Comparison of ENCODE assay signal across 1 cellular context in genomic region chr5:92927291-92927778, GRCh38.
TF ChIP-seq lines count a peak whose summit lies in the region.

No MANE protein-coding gene starts in this region.

TF ChIP-seq in HepG2, 621 proteins besides CTCF, POLR2A, EP300 and RAD21 (continued from another document and continues in another):
- TF ChIP-seq ZNF792 (CRISPR knock-in tag; IDR thresholded peaks at IDR 0.05) (peak; percentile 88), ZNF616 (CRISPR knock-in tag; IDR thresholded peaks at IDR 0.05; ENCODE audit: low read depth) (no peak), SMARCC2 (IDR thresholded peaks at IDR 0.05) (0 out of 2 replicates have a peak, but pooled peaks have one; percentile 57), ZNF670 (CRISPR knock-in tag; IDR thresholded peaks at IDR 0.05; ENCODE audit: borderline replicate concordance) (no peak), RNF2 (conservative IDR thresholded peaks at IDR 0.05; ENCODE audit: low read depth) (no peak), FOXP1 (IDR thresholded peaks at IDR 0.05) (peak; percentile 92), FOXP1 (CRISPR knock-in tag; IDR thresholded peaks at IDR 0.05) (peak; percentile 95), CHCHD3 (CRISPR knock-in tag; IDR thresholded peaks at IDR 0.05) (no peak), ZNF121 (CRISPR knock-in tag; IDR thresholded peaks at IDR 0.05) (peak; percentile 50; the same call in 1 of the 2 replicates), LCORL (IDR thresholded peaks at IDR 0.05) (peak; percentile 69; the same call in 1 of the 2 replicates), LCORL (CRISPR knock-in tag; IDR thresholded peaks at IDR 0.05) (peak; percentile 92), ZNF737 (CRISPR knock-in tag; IDR thresholded peaks at IDR 0.05; ENCODE audit: borderline replicate concordance) (no peak), POLR2G (IDR thresholded peaks at IDR 0.05; ENCODE audit: low read depth, low read length) (0 out of 2 replicates have a peak, but pooled peaks have one; percentile 29), GTF2F1 (IDR thresholded peaks at IDR 0.05; ENCODE audit: low read length) (no peak), MBNL3 (CRISPR knock-in tag; conservative IDR thresholded peaks at IDR 0.05) (no peak), PCBP1 (IDR thresholded peaks at IDR 0.05; ENCODE audit: borderline replicate concordance, low read depth, low read length) (no peak), ZMYM2 (CRISPR knock-in tag; IDR thresholded peaks at IDR 0.05) (0 out of 2 replicates have a peak, but pooled peaks have one; percentile 61), ZBTB33 (CRISPR knock-in tag; IDR thresholded peaks at IDR 0.05) (0 out of 2 replicates have a peak, but pooled peaks have one; percentile 44), ATF5 (CRISPR knock-in tag; IDR thresholded peaks at IDR 0.05; ENCODE audit: low read depth) (no peak), SIX4 (CRISPR knock-in tag; IDR thresholded peaks at IDR 0.05) (peak; percentile 61; the same call in 1 of the 2 replicates), PRDM10 (CRISPR knock-in tag; IDR thresholded peaks at IDR 0.05; ENCODE audit: low read depth) (peak; percentile 84; the same call in 1 of the 2 replicates), HMG20B (CRISPR knock-in tag; conservative IDR thresholded peaks at IDR 0.05) (peak; percentile 84), RCOR2 (CRISPR knock-in tag; IDR thresholded peaks at IDR 0.05) (peak; percentile 95), ZNF207 (IDR thresholded peaks at IDR 0.05; ENCODE audit: borderline replicate concordance) (no peak), MIER2 (CRISPR knock-in tag; IDR thresholded peaks at IDR 0.05) (peak; percentile 51; the same call in 1 of the 2 replicates)
- TF ChIP-seq, protein P1, sequence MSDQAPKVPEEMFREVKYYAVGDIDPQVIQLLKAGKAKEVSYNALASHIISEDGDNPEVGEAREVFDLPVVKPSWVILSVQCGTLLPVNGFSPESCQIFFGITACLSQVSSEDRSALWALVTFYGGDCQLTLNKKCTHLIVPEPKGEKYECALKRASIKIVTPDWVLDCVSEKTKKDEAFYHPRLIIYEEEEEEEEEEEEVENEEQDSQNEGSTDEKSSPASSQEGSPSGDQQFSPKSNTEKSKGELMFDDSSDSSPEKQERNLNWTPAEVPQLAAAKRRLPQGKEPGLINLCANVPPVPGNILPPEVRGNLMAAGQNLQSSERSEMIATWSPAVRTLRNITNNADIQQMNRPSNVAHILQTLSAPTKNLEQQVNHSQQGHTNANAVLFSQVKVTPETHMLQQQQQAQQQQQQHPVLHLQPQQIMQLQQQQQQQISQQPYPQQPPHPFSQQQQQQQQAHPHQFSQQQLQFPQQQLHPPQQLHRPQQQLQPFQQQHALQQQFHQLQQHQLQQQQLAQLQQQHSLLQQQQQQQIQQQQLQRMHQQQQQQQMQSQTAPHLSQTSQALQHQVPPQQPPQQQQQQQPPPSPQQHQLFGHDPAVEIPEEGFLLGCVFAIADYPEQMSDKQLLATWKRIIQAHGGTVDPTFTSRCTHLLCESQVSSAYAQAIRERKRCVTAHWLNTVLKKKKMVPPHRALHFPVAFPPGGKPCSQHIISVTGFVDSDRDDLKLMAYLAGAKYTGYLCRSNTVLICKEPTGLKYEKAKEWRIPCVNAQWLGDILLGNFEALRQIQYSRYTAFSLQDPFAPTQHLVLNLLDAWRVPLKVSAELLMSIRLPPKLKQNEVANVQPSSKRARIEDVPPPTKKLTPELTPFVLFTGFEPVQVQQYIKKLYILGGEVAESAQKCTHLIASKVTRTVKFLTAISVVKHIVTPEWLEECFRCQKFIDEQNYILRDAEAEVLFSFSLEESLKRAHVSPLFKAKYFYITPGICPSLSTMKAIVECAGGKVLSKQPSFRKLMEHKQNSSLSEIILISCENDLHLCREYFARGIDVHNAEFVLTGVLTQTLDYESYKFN (CRISPR knock-in tag; conservative IDR thresholded peaks at IDR 0.05): peak; percentile 85
- TF ChIP-seq, protein P2, sequence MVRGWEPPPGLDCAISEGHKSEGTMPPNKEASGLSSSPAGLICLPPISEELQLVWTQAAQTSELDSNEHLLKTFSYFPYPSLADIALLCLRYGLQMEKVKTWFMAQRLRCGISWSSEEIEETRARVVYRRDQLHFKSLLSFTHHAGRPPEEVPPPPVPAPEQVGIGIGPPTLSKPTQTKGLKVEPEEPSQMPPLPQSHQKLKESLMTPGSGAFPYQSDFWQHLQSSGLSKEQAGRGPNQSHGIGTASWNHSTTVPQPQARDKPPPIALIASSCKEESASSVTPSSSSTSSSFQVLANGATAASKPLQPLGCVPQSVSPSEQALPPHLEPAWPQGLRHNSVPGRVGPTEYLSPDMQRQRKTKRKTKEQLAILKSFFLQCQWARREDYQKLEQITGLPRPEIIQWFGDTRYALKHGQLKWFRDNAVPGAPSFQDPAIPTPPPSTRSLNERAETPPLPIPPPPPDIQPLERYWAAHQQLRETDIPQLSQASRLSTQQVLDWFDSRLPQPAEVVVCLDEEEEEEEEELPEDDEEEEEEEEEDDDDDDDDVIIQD (CRISPR knock-in tag; IDR thresholded peaks at IDR 0.05; ENCODE audit: low read depth): peak; percentile 98
- TF ChIP-seq, protein P3, sequence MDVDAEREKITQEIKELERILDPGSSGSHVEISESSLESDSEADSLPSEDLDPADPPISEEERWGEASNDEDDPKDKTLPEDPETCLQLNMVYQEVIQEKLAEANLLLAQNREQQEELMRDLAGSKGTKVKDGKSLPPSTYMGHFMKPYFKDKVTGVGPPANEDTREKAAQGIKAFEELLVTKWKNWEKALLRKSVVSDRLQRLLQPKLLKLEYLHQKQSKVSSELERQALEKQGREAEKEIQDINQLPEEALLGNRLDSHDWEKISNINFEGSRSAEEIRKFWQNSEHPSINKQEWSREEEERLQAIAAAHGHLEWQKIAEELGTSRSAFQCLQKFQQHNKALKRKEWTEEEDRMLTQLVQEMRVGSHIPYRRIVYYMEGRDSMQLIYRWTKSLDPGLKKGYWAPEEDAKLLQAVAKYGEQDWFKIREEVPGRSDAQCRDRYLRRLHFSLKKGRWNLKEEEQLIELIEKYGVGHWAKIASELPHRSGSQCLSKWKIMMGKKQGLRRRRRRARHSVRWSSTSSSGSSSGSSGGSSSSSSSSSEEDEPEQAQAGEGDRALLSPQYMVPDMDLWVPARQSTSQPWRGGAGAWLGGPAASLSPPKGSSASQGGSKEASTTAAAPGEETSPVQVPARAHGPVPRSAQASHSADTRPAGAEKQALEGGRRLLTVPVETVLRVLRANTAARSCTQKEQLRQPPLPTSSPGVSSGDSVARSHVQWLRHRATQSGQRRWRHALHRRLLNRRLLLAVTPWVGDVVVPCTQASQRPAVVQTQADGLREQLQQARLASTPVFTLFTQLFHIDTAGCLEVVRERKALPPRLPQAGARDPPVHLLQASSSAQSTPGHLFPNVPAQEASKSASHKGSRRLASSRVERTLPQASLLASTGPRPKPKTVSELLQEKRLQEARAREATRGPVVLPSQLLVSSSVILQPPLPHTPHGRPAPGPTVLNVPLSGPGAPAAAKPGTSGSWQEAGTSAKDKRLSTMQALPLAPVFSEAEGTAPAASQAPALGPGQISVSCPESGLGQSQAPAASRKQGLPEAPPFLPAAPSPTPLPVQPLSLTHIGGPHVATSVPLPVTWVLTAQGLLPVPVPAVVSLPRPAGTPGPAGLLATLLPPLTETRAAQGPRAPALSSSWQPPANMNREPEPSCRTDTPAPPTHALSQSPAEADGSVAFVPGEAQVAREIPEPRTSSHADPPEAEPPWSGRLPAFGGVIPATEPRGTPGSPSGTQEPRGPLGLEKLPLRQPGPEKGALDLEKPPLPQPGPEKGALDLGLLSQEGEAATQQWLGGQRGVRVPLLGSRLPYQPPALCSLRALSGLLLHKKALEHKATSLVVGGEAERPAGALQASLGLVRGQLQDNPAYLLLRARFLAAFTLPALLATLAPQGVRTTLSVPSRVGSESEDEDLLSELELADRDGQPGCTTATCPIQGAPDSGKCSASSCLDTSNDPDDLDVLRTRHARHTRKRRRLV (CRISPR knock-in tag; IDR thresholded peaks at IDR 0.05): 0 out of 2 replicates have a peak, but pooled peaks have one; percentile 44
- TF ChIP-seq, protein P4, sequence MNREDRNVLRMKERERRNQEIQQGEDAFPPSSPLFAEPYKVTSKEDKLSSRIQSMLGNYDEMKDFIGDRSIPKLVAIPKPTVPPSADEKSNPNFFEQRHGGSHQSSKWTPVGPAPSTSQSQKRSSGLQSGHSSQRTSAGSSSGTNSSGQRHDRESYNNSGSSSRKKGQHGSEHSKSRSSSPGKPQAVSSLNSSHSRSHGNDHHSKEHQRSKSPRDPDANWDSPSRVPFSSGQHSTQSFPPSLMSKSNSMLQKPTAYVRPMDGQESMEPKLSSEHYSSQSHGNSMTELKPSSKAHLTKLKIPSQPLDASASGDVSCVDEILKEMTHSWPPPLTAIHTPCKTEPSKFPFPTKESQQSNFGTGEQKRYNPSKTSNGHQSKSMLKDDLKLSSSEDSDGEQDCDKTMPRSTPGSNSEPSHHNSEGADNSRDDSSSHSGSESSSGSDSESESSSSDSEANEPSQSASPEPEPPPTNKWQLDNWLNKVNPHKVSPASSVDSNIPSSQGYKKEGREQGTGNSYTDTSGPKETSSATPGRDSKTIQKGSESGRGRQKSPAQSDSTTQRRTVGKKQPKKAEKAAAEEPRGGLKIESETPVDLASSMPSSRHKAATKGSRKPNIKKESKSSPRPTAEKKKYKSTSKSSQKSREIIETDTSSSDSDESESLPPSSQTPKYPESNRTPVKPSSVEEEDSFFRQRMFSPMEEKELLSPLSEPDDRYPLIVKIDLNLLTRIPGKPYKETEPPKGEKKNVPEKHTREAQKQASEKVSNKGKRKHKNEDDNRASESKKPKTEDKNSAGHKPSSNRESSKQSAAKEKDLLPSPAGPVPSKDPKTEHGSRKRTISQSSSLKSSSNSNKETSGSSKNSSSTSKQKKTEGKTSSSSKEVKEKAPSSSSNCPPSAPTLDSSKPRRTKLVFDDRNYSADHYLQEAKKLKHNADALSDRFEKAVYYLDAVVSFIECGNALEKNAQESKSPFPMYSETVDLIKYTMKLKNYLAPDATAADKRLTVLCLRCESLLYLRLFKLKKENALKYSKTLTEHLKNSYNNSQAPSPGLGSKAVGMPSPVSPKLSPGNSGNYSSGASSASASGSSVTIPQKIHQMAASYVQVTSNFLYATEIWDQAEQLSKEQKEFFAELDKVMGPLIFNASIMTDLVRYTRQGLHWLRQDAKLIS (CRISPR knock-in tag; IDR thresholded peaks at IDR 0.05): peak; percentile 72; the same call in 1 of the 2 replicates
- TF ChIP-seq, protein P5, sequence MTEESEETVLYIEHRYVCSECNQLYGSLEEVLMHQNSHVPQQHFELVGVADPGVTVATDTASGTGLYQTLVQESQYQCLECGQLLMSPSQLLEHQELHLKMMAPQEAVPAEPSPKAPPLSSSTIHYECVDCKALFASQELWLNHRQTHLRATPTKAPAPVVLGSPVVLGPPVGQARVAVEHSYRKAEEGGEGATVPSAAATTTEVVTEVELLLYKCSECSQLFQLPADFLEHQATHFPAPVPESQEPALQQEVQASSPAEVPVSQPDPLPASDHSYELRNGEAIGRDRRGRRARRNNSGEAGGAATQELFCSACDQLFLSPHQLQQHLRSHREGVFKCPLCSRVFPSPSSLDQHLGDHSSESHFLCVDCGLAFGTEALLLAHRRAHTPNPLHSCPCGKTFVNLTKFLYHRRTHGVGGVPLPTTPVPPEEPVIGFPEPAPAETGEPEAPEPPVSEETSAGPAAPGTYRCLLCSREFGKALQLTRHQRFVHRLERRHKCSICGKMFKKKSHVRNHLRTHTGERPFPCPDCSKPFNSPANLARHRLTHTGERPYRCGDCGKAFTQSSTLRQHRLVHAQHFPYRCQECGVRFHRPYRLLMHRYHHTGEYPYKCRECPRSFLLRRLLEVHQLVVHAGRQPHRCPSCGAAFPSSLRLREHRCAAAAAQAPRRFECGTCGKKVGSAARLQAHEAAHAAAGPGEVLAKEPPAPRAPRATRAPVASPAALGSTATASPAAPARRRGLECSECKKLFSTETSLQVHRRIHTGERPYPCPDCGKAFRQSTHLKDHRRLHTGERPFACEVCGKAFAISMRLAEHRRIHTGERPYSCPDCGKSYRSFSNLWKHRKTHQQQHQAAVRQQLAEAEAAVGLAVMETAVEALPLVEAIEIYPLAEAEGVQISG (CRISPR knock-in tag; IDR thresholded peaks at IDR 0.05): peak; percentile 54; the same call in 1 of the 2 replicates
